ENCODE assay signal across 10 cellular contexts in genomic region chr7:39749177-39749576, GRCh38.
DNase-seq lines count a peak whose midpoint lies in the region; ATAC-seq, FAIRE-seq and TF ChIP-seq lines count a peak whose summit lies in the region.
"Had no signal": no experiment of that assay in that cellular context is flagged by ENCODE, and none has a peak within 500 bp of the region (broad histone marks: within the 10 kb centered on the region; RNA-seq: fewer than 3 reads in every experiment).

No MANE protein-coding gene starts in this region.

- DNase-seq in COLO829 (ENCODE audit: low spot score): peak; percentile 84
- peak; percentile 76 for DNase-seq in HTR-8/SVneo (ENCODE audit: insufficient read length, low spot score)
- DNase-seq in astrocyte of the spinal cord (ENCODE audit: low read depth, low spot score): peak; percentile 80
- peak; percentile 83 for DNase-seq in iris pigment epithelial cell (ENCODE audit: low read depth)
- no peak for DNase-seq in activated gamma-delta T cell (lab: John Stamatoyannopoulos, UW)
- no peak for DNase-seq in NCI-H2196 (lab: John Stamatoyannopoulos, UW; ENCODE audit: unreplicated experiment)
- DNase-seq: activated gamma-delta T cell treated with Interleukin-2 at 50 U/mL for 16 hours, heart left ventricle had no signal

- FAIRE-seq in HTR-8/SVneo (lab: Jason Lieb, UNC): no peak

- no peak overlapping the region for H3K4me3 ChIP-seq in astrocyte of the spinal cord (ENCODE audit: low read depth, low read length)
- H3K4me3 ChIP-seq: heart left ventricle had no signal

- TF ChIP-seq CTCF in astrocyte of the spinal cord (IDR thresholded peaks at IDR 0.05; ENCODE audit: low read depth, low read length): no peak

- ATAC-seq in GM19463 (IDR thresholded peaks at IDR 0.05; ENCODE audit: unreplicated experiment) (no peak), HG03025 (IDR thresholded peaks at IDR 0.05; ENCODE audit: low FRiP score, unreplicated experiment) (no peak)
- ATAC-seq: heart left ventricle had no signal

- in situ Hi-C loops in astrocyte of the spinal cord (cut with HindIII; ENCODE audit: low sequenced_read_pairs): no loop called here

Comparison
In these comparisons a context has a peak if more than half of its experiments do, and no peak if none do; other contexts are left out.
1. DNase-seq: peak in COLO829 (single experiment), HTR-8/SVneo (single experiment), astrocyte of the spinal cord (single experiment) and iris pigment epithelial cell (single experiment); none in activated gamma-delta T cell (single experiment) and NCI-H2196 (single experiment).